In genomic region chr1:54888080-54888733, GRCh38 we compare ENCODE assay signal across 10 cellular contexts. TPM values are rescaled to one million over a fixed set of nuclear protein-coding genes. Genes with fewer than 3 reads are reported as not detected.
A peak's percentile ranks its signal among the peaks of the same experiment; 100 is the strongest.
DNase-seq lines count a peak whose midpoint lies in the region; ATAC-seq and TF ChIP-seq lines count a peak whose summit lies in the region.
"Had no signal": no experiment of that assay in that cellular context is flagged by ENCODE, and none has a peak within 500 bp of the region (broad histone marks: within the 10 kb centered on the region; RNA-seq: fewer than 3 reads in every experiment).

No MANE protein-coding gene starts in this region.

- no peak for DNase-seq in cardiac muscle cell (ENCODE audit: low read depth in 1 of 2, low spot score in 1 of 2)
- no peak for DNase-seq in heart right ventricle
- DNase-seq in activated T-helper 1 cell treated with anti-CD3 and anti-CD28 coated beads, Interleukin-12 subunit alpha, Interleukin-12 subunit beta, Interleukin-2, Interleukin-4 antibody, amounts not matched to agents 30 ng/mL and 10 ng/mL and 1 ng/mL, durations not matched to agents 14 hours and 24 hours and 36 hours (ENCODE audit: low spot score): no peak
- no peak for DNase-seq in upper lobe of right lung
- no peak for DNase-seq in HK-2 (ENCODE audit: unreplicated experiment)
- no peak for DNase-seq in omental fat pad (ENCODE audit: low spot score)
- DNase-seq in activated CD4-positive, CD25-positive, alpha-beta regulatory T cell treated with anti-CD3 and anti-CD28 coated beads, Interleukin-2, amount 50 U/mL, for 72 hours: no peak
- DNase-seq: activated CD4-positive, alpha-beta T cell treated with anti-CD3 and anti-CD28 coated beads, Interleukin-2, amount 50 U/mL, for 4 hours had no signal

- H3K27me3 ChIP-seq in cardiac muscle cell: no peaks in the 10 kb centered on the region
- peaks cover 0 to 11% (median 0%) of the 10 kb centered on the region in 7 donors for H3K27me3 ChIP-seq in heart right ventricle
- no peaks in the 10 kb centered on the region for H3K27me3 ChIP-seq in layer of hippocampus (ENCODE audit: control insufficient read depth, insufficient read depth, low read length)
- H3K27me3 ChIP-seq in upper lobe of right lung: peaks cover 4% of the 10 kb centered on the region

- peak overlapping the region; percentile 96 for H3K4me3 Mint-ChIP-seq in activated T-helper 1 cell treated with anti-CD3 and anti-CD28 coated beads, Interleukin-12 subunit alpha, Interleukin-12 subunit beta, Interleukin-2, Interleukin-4 antibody, amounts not matched to agents 30 ng/mL and 10 ng/mL and 1 ng/mL, durations not matched to agents 14 hours and 24 hours and 36 hours

- peaks cover under 1% of the 10 kb centered on the region for H3K36me3 ChIP-seq in cardiac muscle cell
- peaks cover 0 to 3% (median 0%) of the 10 kb centered on the region in 9 donors for H3K36me3 ChIP-seq in heart right ventricle
- peaks cover 3% of the 10 kb centered on the region for H3K36me3 ChIP-seq in upper lobe of right lung
- H3K36me3 ChIP-seq: thoracic aorta had no signal

- no peak for ATAC-seq in heart right ventricle
- peak; percentile 34 for ATAC-seq in upper lobe of right lung
- no peak for ATAC-seq in omental fat pad (ENCODE audit: low FRiP score)

- H3K9me3 ChIP-seq in cardiac muscle cell (ENCODE audit: low read depth) (no peaks in the 10 kb centered on the region), heart right ventricle (no peaks in the 10 kb centered on the region), upper lobe of right lung (no peaks in the 10 kb centered on the region)
- H3K9me3 ChIP-seq: thoracic aorta had no signal

- intact Hi-C loops in heart right ventricle (cut with DNase I): no loop called here
- intact Hi-C loops in activated T-helper 1 cell treated with anti-CD3 and anti-CD28 coated beads, Interleukin-12 subunit alpha, Interleukin-12 subunit beta, Interleukin-2, Interleukin-4 antibody, amounts not matched to agents 30 ng/mL and 10 ng/mL and 1 ng/mL, durations not matched to agents 14 hours and 24 hours and 36 hours (cut with micrococcal nuclease): loop anchor here (5.0 to 10.0 kb wide), 2 partner anchors 483 to 686 kb away; partner anchors contain the start of genes CYB5RL, MRPL37 and SSBP3
- intact Hi-C loops in upper lobe of right lung (cut with DNase I): no loop called here

- no peak overlapping the region for H3K4me3 ChIP-seq in cardiac muscle cell
- peak overlapping the region in 3 of 10 donors; percentile 70 to 89 (median 86) for H3K4me3 ChIP-seq in heart right ventricle
- peak overlapping the region; percentile 82 for H3K4me3 ChIP-seq in upper lobe of right lung

- H3K27ac ChIP-seq in cardiac muscle cell (peak overlapping the region; percentile 76), heart right ventricle (no peak overlapping the region), layer of hippocampus (ENCODE audit: low read depth, low read length) (peak overlapping the region; percentile 78), upper lobe of right lung (peak overlapping the region; percentile 79)

- H3K4me1 ChIP-seq in cardiac muscle cell (ENCODE audit: low read depth) (peaks cover 9% of the 10 kb centered on the region), heart right ventricle (peaks cover 0 to 19% (median 14%) of the 10 kb centered on the region in 9 donors), upper lobe of right lung (peaks cover 16% of the 10 kb centered on the region)

- H3K9me3 Mint-ChIP-seq in activated T-helper 1 cell treated with anti-CD3 and anti-CD28 coated beads, Interleukin-12 subunit alpha, Interleukin-12 subunit beta, Interleukin-2, Interleukin-4 antibody, amounts not matched to agents 30 ng/mL and 10 ng/mL and 1 ng/mL, durations not matched to agents 14 hours and 24 hours and 36 hours: no peaks in the 10 kb centered on the region

- WGBS in heart right ventricle, 2 donors: 81 to 87% methylated on average over 7 of the region's 7 CpGs

- H3K4me1 Mint-ChIP-seq in activated T-helper 1 cell treated with anti-CD3 and anti-CD28 coated beads, Interleukin-12 subunit alpha, Interleukin-12 subunit beta, Interleukin-2, Interleukin-4 antibody, amounts not matched to agents 30 ng/mL and 10 ng/mL and 1 ng/mL, durations not matched to agents 14 hours and 24 hours and 36 hours (ENCODE audit: low read depth): peaks cover 45% of the 10 kb centered on the region

- TF ChIP-seq CTCF in cardiac muscle cell (IDR thresholded peaks at IDR 0.05; ENCODE audit: low read depth, low read length): no peak
- TF ChIP-seq CTCF in heart right ventricle (IDR thresholded peaks at IDR 0.05): no peak
- TF ChIP-seq CTCF in upper lobe of right lung (IDR thresholded peaks at IDR 0.05): no peak
- TF ChIP-seq CTCF in omental fat pad (IDR thresholded peaks at IDR 0.05): no peak

- H3K27me3 Mint-ChIP-seq in activated T-helper 1 cell treated with anti-CD3 and anti-CD28 coated beads, Interleukin-12 subunit alpha, Interleukin-12 subunit beta, Interleukin-2, Interleukin-4 antibody, amounts not matched to agents 30 ng/mL and 10 ng/mL and 1 ng/mL, durations not matched to agents 14 hours and 24 hours and 36 hours (ENCODE audit: insufficient read depth): peaks cover 15% of the 10 kb centered on the region

- no peak overlapping the region for H3K27ac Mint-ChIP-seq in activated T-helper 1 cell treated with anti-CD3 and anti-CD28 coated beads, Interleukin-12 subunit alpha, Interleukin-12 subunit beta, Interleukin-2, Interleukin-4 antibody, amounts not matched to agents 30 ng/mL and 10 ng/mL and 1 ng/mL, durations not matched to agents 14 hours and 24 hours and 36 hours

- H3K36me3 Mint-ChIP-seq in activated T-helper 1 cell treated with anti-CD3 and anti-CD28 coated beads, Interleukin-12 subunit alpha, Interleukin-12 subunit beta, Interleukin-2, Interleukin-4 antibody, amounts not matched to agents 30 ng/mL and 10 ng/mL and 1 ng/mL, durations not matched to agents 14 hours and 24 hours and 36 hours (ENCODE audit: low read depth): peaks cover 22% of the 10 kb centered on the region

RNA-seq across cellular contexts. Expression of gene DHCR24, which starts 1.2 kb away (rescaled TPM):
- 144 and 317 TPM in 2 replicates for total RNA-seq in cardiac muscle cell
- 59.8 and 181 TPM in 2 replicates for polyA plus RNA-seq in cardiac muscle cell
- 10 to 100 TPM; 12.6 to 36.0 (median 15.0) TPM for total RNA-seq in heart right ventricle
- 10 to 100 TPM in 1 of 2 donors, 1 to 10 TPM in 1; 3.3 to 70.6 TPM for polyA plus RNA-seq in heart right ventricle
- 206 and 211 TPM in 2 replicates for total RNA-seq in activated T-helper 1 cell treated with anti-CD3 and anti-CD28 coated beads, Interleukin-12 subunit alpha, Interleukin-12 subunit beta, Interleukin-2, Interleukin-4 antibody, amounts not matched to agents 30 ng/mL and 10 ng/mL and 1 ng/mL, durations not matched to agents 14 hours and 24 hours and 36 hours
- total RNA-seq in upper lobe of right lung: 749 TPM
- total RNA-seq in omental fat pad: 100 to 1,000 TPM in 2 of 4 donors, 10 to 100 TPM in 2; 64.9 to 181 (median 125) TPM

Comparison
In these comparisons a context has a peak if more than half of its experiments do, and no peak if none do; other contexts are left out.
1. H3K27ac ChIP-seq: peak in cardiac muscle cell (single experiment), layer of hippocampus (single experiment) and upper lobe of right lung (single experiment); none in heart right ventricle (0 of 10).